8 cellular contexts compared by ENCODE assay signal in the genomic region with DNA sequence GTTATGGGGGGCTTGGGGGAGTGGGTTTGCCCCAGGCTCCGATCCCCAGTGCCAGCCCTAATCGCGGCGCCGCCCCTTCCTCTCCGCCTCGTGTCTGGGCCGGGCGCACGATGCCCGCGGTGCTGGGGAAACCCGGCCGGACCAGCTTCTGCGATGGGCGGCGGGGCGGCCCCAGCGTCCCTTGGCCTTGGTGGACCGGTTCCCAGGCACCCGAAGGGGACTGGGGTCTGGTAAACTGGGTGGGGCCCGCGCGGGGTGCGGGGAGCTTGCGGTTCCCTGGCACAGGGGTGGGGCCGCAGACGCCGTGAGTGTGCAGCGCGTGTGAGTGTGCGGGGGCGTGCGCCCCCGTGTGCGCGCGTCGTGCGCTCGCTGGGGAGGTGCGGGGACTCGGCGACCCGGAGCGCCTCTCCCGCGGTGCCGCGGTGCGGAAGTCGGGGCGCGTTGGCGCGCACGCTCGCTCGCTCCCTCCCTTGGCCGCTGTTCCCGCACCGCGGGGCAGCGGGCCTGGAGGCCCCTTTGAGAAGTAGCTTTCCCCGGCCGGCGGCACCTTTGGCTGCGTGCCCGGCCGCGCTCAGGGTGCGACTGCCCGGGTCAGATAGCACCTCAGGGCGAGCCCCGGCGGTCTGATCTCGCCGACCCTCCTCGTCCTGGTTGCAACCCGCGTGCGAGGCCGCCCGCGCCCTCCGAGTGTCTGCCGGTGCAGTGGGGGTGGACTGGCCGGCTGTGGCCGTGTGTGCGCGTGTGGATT. TPM values are rescaled to one million over a fixed set of nuclear protein-coding genes. Genes with fewer than 3 reads are reported as not detected.
DNase-seq lines count a peak whose midpoint lies in the region; ATAC-seq and TF ChIP-seq lines count a peak whose summit lies in the region.

No MANE protein-coding gene starts in this region.

- peak overlapping the region; percentile 67 for H3K4me3 ChIP-seq in BJ (ENCODE audit: low read depth, low read length)
- peak overlapping the region; percentile 74 to 97 for H3K4me3 ChIP-seq in muscle layer of duodenum (ENCODE audit: low read depth in 1 of 2, low read length in 2 of 2)

- TF ChIP-seq CTCF in BJ (IDR thresholded peaks at IDR 0.05; ENCODE audit: insufficient read depth, low read depth, low read length), result no peak

- H3K27ac ChIP-seq in epithelial cell of prostate (peak overlapping the region; percentile 64), muscle layer of duodenum (ENCODE audit: low read length) (peak overlapping the region; percentile 34)

- POLR2A ChIA-PET in BJ (lab: Charles Lee), result interaction anchor here (0.6 to 0.8 kb wide), 5 partner anchors 10 to 244 kb away, joined by 3 to 17 read pairs (median 12); no protein-coding TSS in a partner anchor

- H3K27me3 ChIP-seq in BJ (ENCODE audit: control insufficient read depth, insufficient read depth, low read length) (no peaks in the 10 kb centered on the region), muscle layer of duodenum (ENCODE audit: low read depth, low read length) (no peaks in the 10 kb centered on the region)

- H3K36me3 ChIP-seq in BJ (ENCODE audit: control insufficient read depth, insufficient read depth, low read length) (no peaks in the 10 kb centered on the region), muscle layer of duodenum (ENCODE audit: control insufficient read depth in 1 of 2, insufficient read depth in 2 of 2, low read length in 2 of 2) (no peaks in the 10 kb centered on the region)

- CTCF ChIA-PET in BJ (lab: Yijun Ruan, JAX), result interaction anchor here (0.6 to 7.6 kb wide), 7 partner anchors 10 to 217 kb away, joined by 3 to 50 read pairs (median 3); no protein-coding TSS in a partner anchor

- H3K4me1 ChIP-seq in muscle layer of duodenum (ENCODE audit: control insufficient read depth in 1 of 2, insufficient read depth in 2 of 2, low read length in 2 of 2), result peaks cover 5 to 17% of the 10 kb centered on the region in 2 donors

- DNase-seq in BJ (ENCODE audit: low read depth) (no peak), NOMO-1 (lab: John Stamatoyannopoulos, UW; ENCODE audit: unreplicated experiment in 2 of 2) (peak; percentile 46 to 51), epithelial cell of prostate (ENCODE audit: low read depth, low spot score) (no peak)
- DNase-seq in activated CD8-positive, alpha-beta memory T cell treated with anti-CD3 and anti-CD28 coated beads, Interleukin-2, amount 50 U/mL, for 4 hours, result peak; percentile 67
- DNase-seq in stimulated activated CD8-positive, alpha-beta memory T cell treated with anti-CD3 and anti-CD28 coated beads, Interleukin-7, amount 100 ng/mL, for 4 hours (ENCODE audit: low read depth in 2 of 2), result peak; percentile 35 to 64

- no peaks in the 10 kb centered on the region for H3K9me3 ChIP-seq in muscle layer of duodenum (ENCODE audit: control insufficient read depth in 1 of 2, low read length in 2 of 2)

- ATAC-seq in GM19025 (IDR thresholded peaks at IDR 0.05; ENCODE audit: low read depth, unreplicated experiment) (peak; percentile 36), HG03196 (IDR thresholded peaks at IDR 0.05; ENCODE audit: unreplicated experiment) (peak; percentile 41)

RNA-seq across cellular contexts. Expression of a gene that starts 0.6 kb away (rescaled TPM):
- 29.1 and 35.1 TPM in 2 replicates for polyA plus RNA-seq in BJ (2011; rRNA removed)
- polyA minus RNA-seq in BJ (2011; rRNA and poly(A)+ RNA removed), result 20.3 and 31.8 TPM in 2 replicates

Comparison
In these comparisons a context has a peak if more than half of its experiments do, and no peak if none do; other contexts are left out.
1. DNase-seq: peak in NOMO-1 (2 of 2), activated CD8-positive, alpha-beta memory T cell treated with anti-CD3 and anti-CD28 coated beads, Interleukin-2, amount 50 U/mL, for 4 hours (single experiment) and stimulated activated CD8-positive, alpha-beta memory T cell treated with anti-CD3 and anti-CD28 coated beads, Interleukin-7, amount 100 ng/mL, for 4 hours (2 of 2); none in BJ (single experiment) and epithelial cell of prostate (single experiment).